8 cellular contexts compared by ENCODE assay signal in the genomic region with DNA sequence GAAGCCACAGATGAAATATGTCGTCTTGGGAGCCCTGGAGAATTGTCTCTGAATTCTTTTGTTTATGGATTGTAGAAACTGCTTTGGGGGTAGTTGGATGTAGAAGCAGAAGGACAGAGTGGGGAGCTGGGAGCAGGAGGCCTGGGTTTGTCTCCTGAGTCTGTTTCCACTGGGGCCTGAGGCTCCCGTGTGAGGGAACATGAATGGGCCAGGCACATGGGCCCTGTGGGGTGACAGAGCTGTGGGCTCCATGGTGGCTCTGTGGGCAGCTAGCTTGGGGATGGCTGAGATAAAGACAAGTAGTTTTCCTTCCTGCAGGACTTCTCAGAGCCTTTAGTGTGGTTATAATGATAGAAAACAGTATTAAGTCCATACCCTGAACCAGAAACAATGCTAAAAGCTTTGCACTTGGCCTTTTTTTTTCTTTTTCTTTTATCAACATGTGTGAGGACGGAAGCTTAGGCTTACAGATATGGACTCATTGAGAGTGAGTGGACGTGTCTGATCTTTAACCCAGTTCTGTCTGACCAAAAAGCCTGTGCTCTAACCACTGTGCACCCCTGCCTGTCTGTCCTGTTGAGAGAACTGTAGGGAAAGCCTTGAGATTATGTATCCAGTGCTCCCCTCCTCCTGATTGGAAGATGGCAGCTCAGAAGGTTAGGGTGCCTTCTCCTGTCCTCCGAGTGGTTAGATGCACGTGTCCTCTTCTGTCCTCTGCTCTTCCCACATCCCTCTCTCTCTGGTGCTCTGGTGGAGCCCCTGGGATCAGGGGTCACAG.
DNase-seq lines count a peak whose midpoint lies in the region; ATAC-seq and TF ChIP-seq lines count a peak whose summit lies in the region.

No MANE protein-coding gene starts in this region.

- TF ChIP-seq CTCF in DND-41 (IDR thresholded peaks at IDR 0.05; ENCODE audit: borderline replicate concordance, extremely low read depth, low read length, poor library complexity, severe bottlenecking) (no peak), Loucy (conservative IDR thresholded peaks at IDR 0.05; ENCODE audit: low read length) (no peak)

- H3K9me3 Mint-ChIP-seq in naive thymus-derived CD8-positive, alpha-beta T cell, result no peaks in the 10 kb centered on the region

- H3K27ac Mint-ChIP-seq in naive thymus-derived CD8-positive, alpha-beta T cell, result peak overlapping the region; percentile 46 to 94 (median 84)

- no peaks in the 10 kb centered on the region for H3K27me3 Mint-ChIP-seq in naive thymus-derived CD8-positive, alpha-beta T cell

- H3K9me2 ChIP-seq in Loucy (replicated peaks; ENCODE audit: low read depth, low read length), result no peaks in the 10 kb centered on the region

- H3K9ac ChIP-seq in DND-41 (ENCODE audit: low read depth, low read length), result peak overlapping the region; percentile 79
- peak overlapping the region; percentile 99 for H3K9ac ChIP-seq in Loucy (ENCODE audit: low read depth, low read length, poor library complexity, severe bottlenecking)

- H3K4me1 Mint-ChIP-seq in naive thymus-derived CD8-positive, alpha-beta T cell, result peaks cover 29 to 66% (median 53%) of the 10 kb centered on the region in 4 donors

- H3K4me1 ChIP-seq in DND-41 (ENCODE audit: insufficient read depth, low read length) (peaks cover 71% of the 10 kb centered on the region), Loucy (ENCODE audit: insufficient read depth, low read length, poor library complexity, severe bottlenecking) (peaks cover 56% of the 10 kb centered on the region)

- H3K27ac ChIP-seq in DND-41 (ENCODE audit: low read length), result peak overlapping the region; percentile 96

- peak overlapping the region; percentile 71 for H3K4me3 ChIP-seq in DND-41 (ENCODE audit: low read depth in 1 of 2, low read length in 2 of 2)
- H3K4me3 ChIP-seq in Loucy (ENCODE audit: low read length, poor library complexity, severe bottlenecking), result peak overlapping the region; percentile 90

- DNase-seq in DND-41 (peak; percentile 61), NCI-H2107 treated with DMSO at 0.1 percent for 48 hours (lab: John Stamatoyannopoulos, UW; ENCODE audit: unreplicated experiment) (no peak), DMS 273 (lab: John Stamatoyannopoulos, UW; ENCODE audit: unreplicated experiment) (no peak), NCI-H1092 (lab: John Stamatoyannopoulos, UW) (no peak)
- DNase-seq in activated CD8-positive, alpha-beta memory T cell treated with anti-CD3 and anti-CD28 coated beads, Interleukin-2, amount 50 U/mL, for 48 hours, result peak; percentile 54
- peak in 1 of 10 donors; percentile 5 for DNase-seq in naive thymus-derived CD8-positive, alpha-beta T cell

- H3K36me3 ChIP-seq in DND-41 (ENCODE audit: insufficient read depth, low read length), result peaks cover 32% of the 10 kb centered on the region
- H3K36me3 ChIP-seq in Loucy (ENCODE audit: insufficient read depth, low read length), result no peaks in the 10 kb centered on the region

- H3K27me3 ChIP-seq in DND-41 (ENCODE audit: insufficient read depth, low read length, poor library complexity) (no peaks in the 10 kb centered on the region), Loucy (ENCODE audit: insufficient read depth, low read length, poor library complexity, severe bottlenecking) (no peaks in the 10 kb centered on the region)

- peaks cover 3% of the 10 kb centered on the region for H3F3A ChIP-seq in Loucy (ENCODE audit: low read depth)

- H4K20me1 ChIP-seq in DND-41 (ENCODE audit: insufficient read depth, low read length) (peaks cover 30% of the 10 kb centered on the region), Loucy (ENCODE audit: insufficient read depth, low read length, poor library complexity, severe bottlenecking) (no peaks in the 10 kb centered on the region)

- POLR2A ChIA-PET in naive thymus-derived CD8-positive, alpha-beta T cell (lab: Charles Lee), result no interaction called here

- H3K36me3 Mint-ChIP-seq in naive thymus-derived CD8-positive, alpha-beta T cell, result no peaks in the 10 kb centered on the region

- H3K4me2 ChIP-seq in DND-41 (ENCODE audit: insufficient read depth, low read length), result peak overlapping the region; percentile 85
- peak overlapping the region; percentile 94 for H3K4me2 ChIP-seq in Loucy (ENCODE audit: low read depth, low read length, poor library complexity, severe bottlenecking)

- H3K79me2 ChIP-seq in DND-41 (ENCODE audit: insufficient read depth, low read length), result peaks cover 67% of the 10 kb centered on the region
- H3K79me2 ChIP-seq in Loucy (ENCODE audit: insufficient read depth, low read length), result peaks cover 53% of the 10 kb centered on the region

- ATAC-seq in DND-41 (ENCODE audit: insufficient read depth, low read depth), result peak; percentile 1; the same call in 2 of the 3 replicates
- ATAC-seq in naive thymus-derived CD8-positive, alpha-beta T cell, result no peak
- ATAC-seq in GM18907 (IDR thresholded peaks at IDR 0.05; ENCODE audit: unreplicated experiment), result no peak

- H3K4me3 Mint-ChIP-seq in naive thymus-derived CD8-positive, alpha-beta T cell, result peak overlapping the region in 9 of 10 donors; percentile 51 to 83 (median 72)

- H2AFZ ChIP-seq in DND-41 (ENCODE audit: low read depth, low read length), result 0 out of 2 replicates have a peak overlapping the region, but pooled peaks have one; percentile 2
- H2AFZ ChIP-seq in Loucy (ENCODE audit: low read length), result 0 out of 2 replicates have a peak overlapping the region, but pooled peaks have one; percentile 18

- no peaks in the 10 kb centered on the region for H3K9me3 ChIP-seq in DND-41 (ENCODE audit: insufficient read depth, low read length, severe bottlenecking)
- H3K9me3 ChIP-seq in Loucy (ENCODE audit: insufficient read depth, low read depth, low read length), result no peaks in the 10 kb centered on the region

Comparison
In these comparisons a context has a peak if more than half of its experiments do, and no peak if none do; other contexts are left out.
1. DNase-seq: peak in DND-41 (single experiment) and activated CD8-positive, alpha-beta memory T cell treated with anti-CD3 and anti-CD28 coated beads, Interleukin-2, amount 50 U/mL, for 48 hours (single experiment); none in NCI-H2107 treated with DMSO at 0.1 percent for 48 hours (single experiment), DMS 273 (single experiment) and NCI-H1092 (single experiment).